ENCODE assay signal across 1 cellular context in the genomic region with DNA sequence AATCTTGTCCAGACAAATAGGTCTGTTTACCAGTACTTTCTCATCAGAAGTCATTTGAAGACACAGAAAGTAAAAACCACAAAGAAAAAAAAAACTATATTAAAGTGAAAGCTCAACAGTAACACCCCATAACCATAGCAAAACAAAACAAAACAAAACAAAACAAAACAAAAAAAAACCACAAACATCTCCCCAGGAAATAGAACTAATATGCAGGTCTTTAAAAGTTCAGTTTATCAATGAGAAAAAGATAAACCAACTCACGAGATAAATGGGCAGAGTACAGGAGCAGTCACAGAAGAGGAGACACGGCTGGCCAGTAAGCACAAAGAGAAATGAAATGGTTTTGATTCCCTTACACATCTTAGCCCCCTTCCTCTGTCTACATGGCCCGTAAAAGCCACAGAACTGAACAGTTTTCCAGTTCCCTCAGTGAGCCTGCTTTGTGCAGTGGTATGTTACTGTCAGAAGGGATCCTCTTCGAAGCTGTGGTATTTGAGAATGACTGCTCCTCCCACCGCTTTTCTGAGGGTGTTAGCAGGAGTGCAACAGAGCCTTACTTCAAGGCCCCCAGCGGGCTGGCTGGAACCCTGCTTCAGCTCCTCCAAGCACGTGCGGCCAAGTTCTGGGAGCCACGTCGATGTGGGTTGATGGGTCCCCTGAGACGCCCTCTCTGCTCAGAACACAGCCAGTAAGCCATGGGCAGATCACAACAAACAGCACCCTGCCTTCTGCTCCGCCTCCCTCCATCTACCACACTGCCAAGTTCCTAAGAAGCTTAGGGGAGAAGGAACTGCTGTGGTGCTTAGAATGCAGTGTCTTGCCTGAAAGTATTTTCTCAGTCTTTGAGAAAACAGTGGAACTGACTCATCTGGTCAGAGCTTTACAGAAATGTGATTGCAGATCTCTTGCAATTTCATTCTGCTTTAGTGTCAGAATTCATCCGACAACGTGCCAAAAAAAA.
TF ChIP-seq lines count a peak whose summit lies in the region.

No MANE protein-coding gene starts in this region.

TF ChIP-seq in A549, 52 proteins besides CTCF, POLR2A, EP300 and RAD21 (continued from another document):
- TF ChIP-seq, protein P1, sequence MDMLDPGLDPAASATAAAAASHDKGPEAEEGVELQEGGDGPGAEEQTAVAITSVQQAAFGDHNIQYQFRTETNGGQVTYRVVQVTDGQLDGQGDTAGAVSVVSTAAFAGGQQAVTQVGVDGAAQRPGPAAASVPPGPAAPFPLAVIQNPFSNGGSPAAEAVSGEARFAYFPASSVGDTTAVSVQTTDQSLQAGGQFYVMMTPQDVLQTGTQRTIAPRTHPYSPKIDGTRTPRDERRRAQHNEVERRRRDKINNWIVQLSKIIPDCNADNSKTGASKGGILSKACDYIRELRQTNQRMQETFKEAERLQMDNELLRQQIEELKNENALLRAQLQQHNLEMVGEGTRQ (IDR thresholded peaks at IDR 0.05): no peak
- TF ChIP-seq HOXB13 (CRISPR knock-in tag; IDR thresholded peaks at IDR 0.05; ENCODE audit: low read depth): no peak
